ENCODE assay signal across 8 cellular contexts in genomic region chr2:176002684-176003225, GRCh38. TPM values are rescaled to one million over a fixed set of nuclear protein-coding genes. Genes with fewer than 3 reads are reported as not detected.
A peak's percentile ranks its signal among the peaks of the same experiment; 100 is the strongest.
DNase-seq lines count a peak whose midpoint lies in the region; ATAC-seq and TF ChIP-seq lines count a peak whose summit lies in the region.

No MANE protein-coding gene starts in this region.

- in situ Hi-C loops in brain microvascular endothelial cell (cut with HindIII; ENCODE audit: low pct_ligation_motif_present, low sequenced_read_pairs): no loop called here

- DNase-seq in CD8-positive, alpha-beta memory T cell: no peak
- DNase-seq in NCI-H460 (ENCODE audit: extremely low read depth, low read depth) (peak; percentile 1), brain microvascular endothelial cell (peak; percentile 22), iris pigment epithelial cell (ENCODE audit: low read depth) (peak; percentile 27), stomach (no peak), AML-193 (lab: John Stamatoyannopoulos, UW) (no peak)

- peak; percentile 5 for ATAC-seq in GM21619 (IDR thresholded peaks at IDR 0.05; ENCODE audit: unreplicated experiment)
- ATAC-seq in GM19463 (IDR thresholded peaks at IDR 0.05; ENCODE audit: unreplicated experiment): no peak

- CTCF ChIA-PET in CD8-positive, alpha-beta memory T cell (lab: Charles Lee): interaction anchor here (1.3 kb wide), 1 partner anchor 95 kb away, joined by 3 read pairs; no protein-coding TSS in a partner anchor

- H3K27me3 ChIP-seq in CD8-positive, alpha-beta memory T cell (ENCODE audit: insufficient read depth, low read length, poor library complexity, severe bottlenecking): no peaks in the 10 kb centered on the region
- no peaks in the 10 kb centered on the region for H3K27me3 ChIP-seq in brain microvascular endothelial cell (replicated peaks)
- no peaks in the 10 kb centered on the region for H3K27me3 ChIP-seq in stomach

- peaks cover 20 to 35% (median 33%) of the 10 kb centered on the region in 3 donors for H3K4me1 Mint-ChIP-seq in CD8-positive, alpha-beta memory T cell

- H3K27ac Mint-ChIP-seq in CD8-positive, alpha-beta memory T cell: peak overlapping the region; percentile 78 to 98 (median 93)

- no peaks in the 10 kb centered on the region for H3K9me3 ChIP-seq in CD8-positive, alpha-beta memory T cell (ENCODE audit: low read length)
- no peaks in the 10 kb centered on the region for H3K9me3 ChIP-seq in stomach

- H3K9me3 Mint-ChIP-seq in CD8-positive, alpha-beta memory T cell: no peaks in the 10 kb centered on the region

- peaks cover 16% of the 10 kb centered on the region for H3K4me1 ChIP-seq in CD8-positive, alpha-beta memory T cell (ENCODE audit: insufficient read depth, low read length)
- H3K4me1 ChIP-seq in stomach: peaks cover 10 to 34% (median 21%) of the 10 kb centered on the region in 4 donors

- H3K36me3 Mint-ChIP-seq in CD8-positive, alpha-beta memory T cell: peaks cover 0 to 4% (median 0%) of the 10 kb centered on the region in 3 donors

- peak overlapping the region; percentile 98 for H3K4me3 ChIP-seq in CD8-positive, alpha-beta memory T cell (ENCODE audit: low read length)
- H3K4me3 ChIP-seq in brain microvascular endothelial cell (ENCODE audit: low read depth, low read length): peak overlapping the region; percentile 81
- peak overlapping the region; percentile 63 to 85 (median 83) for H3K4me3 ChIP-seq in stomach

- H3K27ac ChIP-seq in CD8-positive, alpha-beta memory T cell (ENCODE audit: low read depth, low read length): peak overlapping the region; percentile 88
- no peak overlapping the region for H3K27ac ChIP-seq in brain microvascular endothelial cell
- peak overlapping the region; percentile 80 to 92 (median 88) for H3K27ac ChIP-seq in stomach

- 16 to 21% (median 17%) methylated on average over 14 of the region's 14 CpGs for WGBS in stomach, 5 donors

- POLR2A ChIA-PET in CD8-positive, alpha-beta memory T cell (lab: Charles Lee): no interaction called here

- no peaks in the 10 kb centered on the region for H3K36me3 ChIP-seq in CD8-positive, alpha-beta memory T cell (ENCODE audit: insufficient read depth, low read length)
- H3K36me3 ChIP-seq in brain microvascular endothelial cell (replicated peaks): no peaks in the 10 kb centered on the region
- H3K36me3 ChIP-seq in stomach: no peaks in the 10 kb centered on the region

- TF ChIP-seq EP300 in stomach (IDR thresholded peaks at IDR 0.05): no peak

- intact Hi-C loops in stomach (cut with DNase I; ENCODE audit: low total_unique reads): no loop called here

- peak overlapping the region; percentile 83 to 96 (median 90) for H3K4me3 Mint-ChIP-seq in CD8-positive, alpha-beta memory T cell

- no peak for TF ChIP-seq POLR2A in stomach (IDR thresholded peaks at IDR 0.05)

- peaks cover 0 to 5% of the 10 kb centered on the region in 2 donors for H3K27me3 Mint-ChIP-seq in CD8-positive, alpha-beta memory T cell

- no peak for TF ChIP-seq CTCF in brain microvascular endothelial cell (IDR thresholded peaks at IDR 0.05; ENCODE audit: low read depth, low read length, missing control alignments)
- TF ChIP-seq CTCF in stomach (IDR thresholded peaks at IDR 0.05): no peak

RNA-seq across cellular contexts. Expression of gene LNPK, which starts 0.7 kb away (rescaled TPM):
- 10 to 100 TPM; 31.7 to 36.0 TPM for total RNA-seq in CD8-positive, alpha-beta memory T cell
- polyA plus RNA-seq in CD8-positive, alpha-beta memory T cell: 17.5 TPM
- 20.8 and 24.0 TPM in 2 replicates for total RNA-seq in NCI-H460 (2014; rRNA removed; shearing (Covaris generic))
- 15.6 and 835 TPM in 2 replicates for polyA plus RNA-seq in NCI-H460 (2014; cell fraction: nucleus; rRNA removed)
- total RNA-seq in stomach: 10 to 100 TPM in 4 of 5 donors, 1 to 10 TPM in 1; 4.9 to 29.0 (median 13.3) TPM
- 1 to 10 TPM; 1.8 to 2.7 (median 1.8) TPM for polyA plus RNA-seq in stomach

Comparison
In these comparisons a context has a peak if more than half of its experiments do, and no peak if none do; other contexts are left out.
1. DNase-seq: peak in NCI-H460 (single experiment), brain microvascular endothelial cell (single experiment) and iris pigment epithelial cell (single experiment); none in CD8-positive, alpha-beta memory T cell (0 of 5), stomach (single experiment) and AML-193 (0 of 2).
2. Peak in every context shown above with its lines, with median percentiles within 50 percentile points of each other: H3K4me3 ChIP-seq.